ENCODE assay signal across 1 cellular context in the genomic region with DNA sequence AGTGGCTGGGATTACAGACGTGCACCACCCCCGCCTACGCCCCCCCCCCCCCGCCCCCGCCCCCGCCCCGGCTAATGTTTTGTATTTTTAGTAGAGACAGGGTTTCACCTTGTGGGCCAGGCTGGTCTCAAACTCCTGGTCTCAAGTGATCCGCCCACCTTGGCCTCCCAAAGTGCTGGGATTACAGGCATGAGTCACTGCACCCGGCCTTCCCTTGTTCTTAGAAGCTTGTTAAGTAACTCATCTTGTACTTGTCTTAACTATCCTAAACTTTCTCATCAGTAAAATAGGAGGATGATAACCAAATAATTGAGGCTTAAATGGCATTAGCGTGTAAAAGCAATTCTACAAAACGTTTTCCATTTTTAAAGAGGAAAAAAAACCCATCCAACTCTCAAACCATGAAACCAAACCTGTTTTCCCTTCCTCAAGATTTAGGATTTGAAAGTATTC.
TF ChIP-seq lines count a peak whose summit lies in the region.

No MANE protein-coding gene starts in this region.

TF ChIP-seq in K562, 482 proteins besides CTCF, POLR2A, EP300 and RAD21 (continued from another document and continues in another):
- TF ChIP-seq, protein P1, sequence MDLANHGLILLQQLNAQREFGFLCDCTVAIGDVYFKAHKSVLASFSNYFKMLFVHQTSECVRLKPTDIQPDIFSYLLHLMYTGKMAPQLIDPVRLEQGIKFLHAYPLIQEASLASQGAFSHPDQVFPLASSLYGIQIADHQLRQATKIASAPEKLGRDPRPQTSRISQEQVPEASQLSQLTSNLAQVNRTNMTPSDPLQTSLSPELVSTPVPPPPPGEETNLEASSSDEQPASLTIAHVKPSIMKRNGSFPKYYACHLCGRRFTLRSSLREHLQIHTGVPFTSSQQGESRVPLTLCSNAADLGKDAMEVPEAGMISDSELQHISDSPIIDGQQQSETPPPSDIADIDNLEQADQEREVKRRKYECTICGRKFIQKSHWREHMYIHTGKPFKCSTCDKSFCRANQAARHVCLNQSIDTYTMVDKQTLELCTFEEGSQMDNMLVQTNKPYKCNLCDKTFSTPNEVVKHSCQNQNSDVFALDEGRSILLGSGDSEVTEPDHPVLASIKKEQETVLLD (IDR thresholded peaks at IDR 0.05), result no peak
- TF ChIP-seq, protein P2, sequence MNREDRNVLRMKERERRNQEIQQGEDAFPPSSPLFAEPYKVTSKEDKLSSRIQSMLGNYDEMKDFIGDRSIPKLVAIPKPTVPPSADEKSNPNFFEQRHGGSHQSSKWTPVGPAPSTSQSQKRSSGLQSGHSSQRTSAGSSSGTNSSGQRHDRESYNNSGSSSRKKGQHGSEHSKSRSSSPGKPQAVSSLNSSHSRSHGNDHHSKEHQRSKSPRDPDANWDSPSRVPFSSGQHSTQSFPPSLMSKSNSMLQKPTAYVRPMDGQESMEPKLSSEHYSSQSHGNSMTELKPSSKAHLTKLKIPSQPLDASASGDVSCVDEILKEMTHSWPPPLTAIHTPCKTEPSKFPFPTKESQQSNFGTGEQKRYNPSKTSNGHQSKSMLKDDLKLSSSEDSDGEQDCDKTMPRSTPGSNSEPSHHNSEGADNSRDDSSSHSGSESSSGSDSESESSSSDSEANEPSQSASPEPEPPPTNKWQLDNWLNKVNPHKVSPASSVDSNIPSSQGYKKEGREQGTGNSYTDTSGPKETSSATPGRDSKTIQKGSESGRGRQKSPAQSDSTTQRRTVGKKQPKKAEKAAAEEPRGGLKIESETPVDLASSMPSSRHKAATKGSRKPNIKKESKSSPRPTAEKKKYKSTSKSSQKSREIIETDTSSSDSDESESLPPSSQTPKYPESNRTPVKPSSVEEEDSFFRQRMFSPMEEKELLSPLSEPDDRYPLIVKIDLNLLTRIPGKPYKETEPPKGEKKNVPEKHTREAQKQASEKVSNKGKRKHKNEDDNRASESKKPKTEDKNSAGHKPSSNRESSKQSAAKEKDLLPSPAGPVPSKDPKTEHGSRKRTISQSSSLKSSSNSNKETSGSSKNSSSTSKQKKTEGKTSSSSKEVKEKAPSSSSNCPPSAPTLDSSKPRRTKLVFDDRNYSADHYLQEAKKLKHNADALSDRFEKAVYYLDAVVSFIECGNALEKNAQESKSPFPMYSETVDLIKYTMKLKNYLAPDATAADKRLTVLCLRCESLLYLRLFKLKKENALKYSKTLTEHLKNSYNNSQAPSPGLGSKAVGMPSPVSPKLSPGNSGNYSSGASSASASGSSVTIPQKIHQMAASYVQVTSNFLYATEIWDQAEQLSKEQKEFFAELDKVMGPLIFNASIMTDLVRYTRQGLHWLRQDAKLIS (CRISPR knock-in tag; IDR thresholded peaks at IDR 0.05), result no peak
- TF ChIP-seq RBM15 (IDR thresholded peaks at IDR 0.05; ENCODE audit: insufficient read depth, low read length), result no peak
- TF ChIP-seq, protein P3, sequence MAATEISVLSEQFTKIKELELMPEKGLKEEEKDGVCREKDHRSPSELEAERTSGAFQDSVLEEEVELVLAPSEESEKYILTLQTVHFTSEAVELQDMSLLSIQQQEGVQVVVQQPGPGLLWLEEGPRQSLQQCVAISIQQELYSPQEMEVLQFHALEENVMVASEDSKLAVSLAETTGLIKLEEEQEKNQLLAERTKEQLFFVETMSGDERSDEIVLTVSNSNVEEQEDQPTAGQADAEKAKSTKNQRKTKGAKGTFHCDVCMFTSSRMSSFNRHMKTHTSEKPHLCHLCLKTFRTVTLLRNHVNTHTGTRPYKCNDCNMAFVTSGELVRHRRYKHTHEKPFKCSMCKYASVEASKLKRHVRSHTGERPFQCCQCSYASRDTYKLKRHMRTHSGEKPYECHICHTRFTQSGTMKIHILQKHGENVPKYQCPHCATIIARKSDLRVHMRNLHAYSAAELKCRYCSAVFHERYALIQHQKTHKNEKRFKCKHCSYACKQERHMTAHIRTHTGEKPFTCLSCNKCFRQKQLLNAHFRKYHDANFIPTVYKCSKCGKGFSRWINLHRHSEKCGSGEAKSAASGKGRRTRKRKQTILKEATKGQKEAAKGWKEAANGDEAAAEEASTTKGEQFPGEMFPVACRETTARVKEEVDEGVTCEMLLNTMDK (IDR thresholded peaks at IDR 0.05; ENCODE audit: borderline replicate concordance, insufficient read depth, low read depth, low read length, poor library complexity, severe bottlenecking), result no peak
- TF ChIP-seq, protein P4, sequence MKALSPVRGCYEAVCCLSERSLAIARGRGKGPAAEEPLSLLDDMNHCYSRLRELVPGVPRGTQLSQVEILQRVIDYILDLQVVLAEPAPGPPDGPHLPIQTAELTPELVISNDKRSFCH (CRISPR knock-in tag; IDR thresholded peaks at IDR 0.05), result no peak
- TF ChIP-seq, protein P4 (tag; IDR thresholded peaks at IDR 0.05), result no peak
- 0 out of 2 replicates have a peak, but pooled peaks have one; percentile 7 for TF ChIP-seq EHMT2 (IDR thresholded peaks at IDR 0.05)
- TF ChIP-seq HCFC1 (IDR thresholded peaks at IDR 0.05; ENCODE audit: low read depth, low read length), result no peak
- TF ChIP-seq MCM7 (IDR thresholded peaks at IDR 0.05), result no peak
- TF ChIP-seq, protein P5, sequence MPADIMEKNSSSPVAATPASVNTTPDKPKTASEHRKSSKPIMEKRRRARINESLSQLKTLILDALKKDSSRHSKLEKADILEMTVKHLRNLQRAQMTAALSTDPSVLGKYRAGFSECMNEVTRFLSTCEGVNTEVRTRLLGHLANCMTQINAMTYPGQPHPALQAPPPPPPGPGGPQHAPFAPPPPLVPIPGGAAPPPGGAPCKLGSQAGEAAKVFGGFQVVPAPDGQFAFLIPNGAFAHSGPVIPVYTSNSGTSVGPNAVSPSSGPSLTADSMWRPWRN (IDR thresholded peaks at IDR 0.05; ENCODE audit: low read depth), result no peak
- TF ChIP-seq L3MBTL2 (IDR thresholded peaks at IDR 0.05), result no peak
- TF ChIP-seq SRF (CRISPR knock-in tag; IDR thresholded peaks at IDR 0.05), result no peak
- TF ChIP-seq FOSL1 (tag; conservative IDR thresholded peaks at IDR 0.05), result peak; percentile 61
- TF ChIP-seq ZNF253 (CRISPR knock-in tag; conservative IDR thresholded peaks at IDR 0.05), result no peak
- TF ChIP-seq, protein P6, sequence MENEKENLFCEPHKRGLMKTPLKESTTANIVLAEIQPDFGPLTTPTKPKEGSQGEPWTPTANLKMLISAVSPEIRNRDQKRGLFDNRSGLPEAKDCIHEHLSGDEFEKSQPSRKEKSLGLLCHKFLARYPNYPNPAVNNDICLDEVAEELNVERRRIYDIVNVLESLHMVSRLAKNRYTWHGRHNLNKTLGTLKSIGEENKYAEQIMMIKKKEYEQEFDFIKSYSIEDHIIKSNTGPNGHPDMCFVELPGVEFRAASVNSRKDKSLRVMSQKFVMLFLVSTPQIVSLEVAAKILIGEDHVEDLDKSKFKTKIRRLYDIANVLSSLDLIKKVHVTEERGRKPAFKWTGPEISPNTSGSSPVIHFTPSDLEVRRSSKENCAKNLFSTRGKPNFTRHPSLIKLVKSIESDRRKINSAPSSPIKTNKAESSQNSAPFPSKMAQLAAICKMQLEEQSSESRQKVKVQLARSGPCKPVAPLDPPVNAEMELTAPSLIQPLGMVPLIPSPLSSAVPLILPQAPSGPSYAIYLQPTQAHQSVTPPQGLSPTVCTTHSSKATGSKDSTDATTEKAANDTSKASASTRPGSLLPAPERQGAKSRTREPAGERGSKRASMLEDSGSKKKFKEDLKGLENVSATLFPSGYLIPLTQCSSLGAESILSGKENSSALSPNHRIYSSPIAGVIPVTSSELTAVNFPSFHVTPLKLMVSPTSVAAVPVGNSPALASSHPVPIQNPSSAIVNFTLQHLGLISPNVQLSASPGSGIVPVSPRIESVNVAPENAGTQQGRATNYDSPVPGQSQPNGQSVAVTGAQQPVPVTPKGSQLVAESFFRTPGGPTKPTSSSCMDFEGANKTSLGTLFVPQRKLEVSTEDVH (IDR thresholded peaks at IDR 0.05; ENCODE audit: low read depth, partially characterized antibody), result no peak
- TF ChIP-seq, protein P7, sequence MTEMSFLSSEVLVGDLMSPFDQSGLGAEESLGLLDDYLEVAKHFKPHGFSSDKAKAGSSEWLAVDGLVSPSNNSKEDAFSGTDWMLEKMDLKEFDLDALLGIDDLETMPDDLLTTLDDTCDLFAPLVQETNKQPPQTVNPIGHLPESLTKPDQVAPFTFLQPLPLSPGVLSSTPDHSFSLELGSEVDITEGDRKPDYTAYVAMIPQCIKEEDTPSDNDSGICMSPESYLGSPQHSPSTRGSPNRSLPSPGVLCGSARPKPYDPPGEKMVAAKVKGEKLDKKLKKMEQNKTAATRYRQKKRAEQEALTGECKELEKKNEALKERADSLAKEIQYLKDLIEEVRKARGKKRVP (CRISPR knock-in tag; IDR thresholded peaks at IDR 0.05), result no peak
- TF ChIP-seq JUND (IDR thresholded peaks at IDR 0.05; ENCODE audit: borderline replicate concordance, low read depth, low read length), result peak; percentile 86
- peak; percentile 70; the same call in 1 of the 3 replicates for TF ChIP-seq JUND (tag; IDR thresholded peaks at IDR 0.05; ENCODE audit: borderline replicate concordance, low read depth, low read length)
- no peak for TF ChIP-seq ZNF212 (CRISPR knock-in tag; IDR thresholded peaks at IDR 0.05)
- TF ChIP-seq KDM2B (CRISPR knock-in tag; IDR thresholded peaks at IDR 0.05), result no peak
- TF ChIP-seq ZNF408 (CRISPR knock-in tag; IDR thresholded peaks at IDR 0.05; ENCODE audit: low read depth), result no peak
- TF ChIP-seq EZH2 (IDR thresholded peaks at IDR 0.05; ENCODE audit: borderline replicate concordance, low read depth, low read length), result no peak
- TF ChIP-seq JUNB (CRISPR knock-in tag; conservative IDR thresholded peaks at IDR 0.05), result no peak
- no peak for TF ChIP-seq ZC3H11A (IDR thresholded peaks at IDR 0.05; ENCODE audit: low read depth, low read length)
- TF ChIP-seq, protein P8, sequence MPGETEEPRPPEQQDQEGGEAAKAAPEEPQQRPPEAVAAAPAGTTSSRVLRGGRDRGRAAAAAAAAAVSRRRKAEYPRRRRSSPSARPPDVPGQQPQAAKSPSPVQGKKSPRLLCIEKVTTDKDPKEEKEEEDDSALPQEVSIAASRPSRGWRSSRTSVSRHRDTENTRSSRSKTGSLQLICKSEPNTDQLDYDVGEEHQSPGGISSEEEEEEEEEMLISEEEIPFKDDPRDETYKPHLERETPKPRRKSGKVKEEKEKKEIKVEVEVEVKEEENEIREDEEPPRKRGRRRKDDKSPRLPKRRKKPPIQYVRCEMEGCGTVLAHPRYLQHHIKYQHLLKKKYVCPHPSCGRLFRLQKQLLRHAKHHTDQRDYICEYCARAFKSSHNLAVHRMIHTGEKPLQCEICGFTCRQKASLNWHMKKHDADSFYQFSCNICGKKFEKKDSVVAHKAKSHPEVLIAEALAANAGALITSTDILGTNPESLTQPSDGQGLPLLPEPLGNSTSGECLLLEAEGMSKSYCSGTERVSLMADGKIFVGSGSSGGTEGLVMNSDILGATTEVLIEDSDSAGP (CRISPR knock-in tag; IDR thresholded peaks at IDR 0.05), result no peak
- TF ChIP-seq HMGN3 (IDR thresholded peaks at IDR 0.05; ENCODE audit: borderline replicate concordance, extremely low read depth, insufficient read length, low read depth, low read length), result no peak
- no peak for TF ChIP-seq SNIP1 (IDR thresholded peaks at IDR 0.05; ENCODE audit: low read depth)
- no peak for TF ChIP-seq ZNF707 (CRISPR knock-in tag; conservative IDR thresholded peaks at IDR 0.05)
- TF ChIP-seq, protein P9, sequence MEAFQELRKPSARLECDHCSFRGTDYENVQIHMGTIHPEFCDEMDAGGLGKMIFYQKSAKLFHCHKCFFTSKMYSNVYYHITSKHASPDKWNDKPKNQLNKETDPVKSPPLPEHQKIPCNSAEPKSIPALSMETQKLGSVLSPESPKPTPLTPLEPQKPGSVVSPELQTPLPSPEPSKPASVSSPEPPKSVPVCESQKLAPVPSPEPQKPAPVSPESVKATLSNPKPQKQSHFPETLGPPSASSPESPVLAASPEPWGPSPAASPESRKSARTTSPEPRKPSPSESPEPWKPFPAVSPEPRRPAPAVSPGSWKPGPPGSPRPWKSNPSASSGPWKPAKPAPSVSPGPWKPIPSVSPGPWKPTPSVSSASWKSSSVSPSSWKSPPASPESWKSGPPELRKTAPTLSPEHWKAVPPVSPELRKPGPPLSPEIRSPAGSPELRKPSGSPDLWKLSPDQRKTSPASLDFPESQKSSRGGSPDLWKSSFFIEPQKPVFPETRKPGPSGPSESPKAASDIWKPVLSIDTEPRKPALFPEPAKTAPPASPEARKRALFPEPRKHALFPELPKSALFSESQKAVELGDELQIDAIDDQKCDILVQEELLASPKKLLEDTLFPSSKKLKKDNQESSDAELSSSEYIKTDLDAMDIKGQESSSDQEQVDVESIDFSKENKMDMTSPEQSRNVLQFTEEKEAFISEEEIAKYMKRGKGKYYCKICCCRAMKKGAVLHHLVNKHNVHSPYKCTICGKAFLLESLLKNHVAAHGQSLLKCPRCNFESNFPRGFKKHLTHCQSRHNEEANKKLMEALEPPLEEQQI (IDR thresholded peaks at IDR 0.05), result no peak
- TF ChIP-seq, protein P10, sequence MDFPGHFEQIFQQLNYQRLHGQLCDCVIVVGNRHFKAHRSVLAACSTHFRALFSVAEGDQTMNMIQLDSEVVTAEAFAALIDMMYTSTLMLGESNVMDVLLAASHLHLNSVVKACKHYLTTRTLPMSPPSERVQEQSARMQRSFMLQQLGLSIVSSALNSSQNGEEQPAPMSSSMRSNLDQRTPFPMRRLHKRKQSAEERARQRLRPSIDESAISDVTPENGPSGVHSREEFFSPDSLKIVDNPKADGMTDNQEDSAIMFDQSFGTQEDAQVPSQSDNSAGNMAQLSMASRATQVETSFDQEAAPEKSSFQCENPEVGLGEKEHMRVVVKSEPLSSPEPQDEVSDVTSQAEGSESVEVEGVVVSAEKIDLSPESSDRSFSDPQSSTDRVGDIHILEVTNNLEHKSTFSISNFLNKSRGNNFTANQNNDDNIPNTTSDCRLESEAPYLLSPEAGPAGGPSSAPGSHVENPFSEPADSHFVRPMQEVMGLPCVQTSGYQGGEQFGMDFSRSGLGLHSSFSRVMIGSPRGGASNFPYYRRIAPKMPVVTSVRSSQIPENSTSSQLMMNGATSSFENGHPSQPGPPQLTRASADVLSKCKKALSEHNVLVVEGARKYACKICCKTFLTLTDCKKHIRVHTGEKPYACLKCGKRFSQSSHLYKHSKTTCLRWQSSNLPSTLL (IDR thresholded peaks at IDR 0.05), result no peak
- TF ChIP-seq SIX5 (IDR thresholded peaks at IDR 0.05; ENCODE audit: borderline replicate concordance in 1 of 2, insufficient read depth in 1 of 2, low read depth in 1 of 2, low read length in 2 of 2), result no peak
- no peak for TF ChIP-seq KLF16 (IDR thresholded peaks at IDR 0.05)
- TF ChIP-seq, protein P11, sequence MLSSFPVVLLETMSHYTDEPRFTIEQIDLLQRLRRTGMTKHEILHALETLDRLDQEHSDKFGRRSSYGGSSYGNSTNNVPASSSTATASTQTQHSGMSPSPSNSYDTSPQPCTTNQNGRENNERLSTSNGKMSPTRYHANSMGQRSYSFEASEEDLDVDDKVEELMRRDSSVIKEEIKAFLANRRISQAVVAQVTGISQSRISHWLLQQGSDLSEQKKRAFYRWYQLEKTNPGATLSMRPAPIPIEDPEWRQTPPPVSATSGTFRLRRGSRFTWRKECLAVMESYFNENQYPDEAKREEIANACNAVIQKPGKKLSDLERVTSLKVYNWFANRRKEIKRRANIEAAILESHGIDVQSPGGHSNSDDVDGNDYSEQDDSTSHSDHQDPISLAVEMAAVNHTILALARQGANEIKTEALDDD (IDR thresholded peaks at IDR 0.05), result peak; percentile 90
- TF ChIP-seq ZNF785 (CRISPR knock-in tag; IDR thresholded peaks at IDR 0.05), result no peak
- TF ChIP-seq, protein P12, sequence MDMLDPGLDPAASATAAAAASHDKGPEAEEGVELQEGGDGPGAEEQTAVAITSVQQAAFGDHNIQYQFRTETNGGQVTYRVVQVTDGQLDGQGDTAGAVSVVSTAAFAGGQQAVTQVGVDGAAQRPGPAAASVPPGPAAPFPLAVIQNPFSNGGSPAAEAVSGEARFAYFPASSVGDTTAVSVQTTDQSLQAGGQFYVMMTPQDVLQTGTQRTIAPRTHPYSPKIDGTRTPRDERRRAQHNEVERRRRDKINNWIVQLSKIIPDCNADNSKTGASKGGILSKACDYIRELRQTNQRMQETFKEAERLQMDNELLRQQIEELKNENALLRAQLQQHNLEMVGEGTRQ (CRISPR knock-in tag; IDR thresholded peaks at IDR 0.05), result no peak
